In the genomic region with DNA sequence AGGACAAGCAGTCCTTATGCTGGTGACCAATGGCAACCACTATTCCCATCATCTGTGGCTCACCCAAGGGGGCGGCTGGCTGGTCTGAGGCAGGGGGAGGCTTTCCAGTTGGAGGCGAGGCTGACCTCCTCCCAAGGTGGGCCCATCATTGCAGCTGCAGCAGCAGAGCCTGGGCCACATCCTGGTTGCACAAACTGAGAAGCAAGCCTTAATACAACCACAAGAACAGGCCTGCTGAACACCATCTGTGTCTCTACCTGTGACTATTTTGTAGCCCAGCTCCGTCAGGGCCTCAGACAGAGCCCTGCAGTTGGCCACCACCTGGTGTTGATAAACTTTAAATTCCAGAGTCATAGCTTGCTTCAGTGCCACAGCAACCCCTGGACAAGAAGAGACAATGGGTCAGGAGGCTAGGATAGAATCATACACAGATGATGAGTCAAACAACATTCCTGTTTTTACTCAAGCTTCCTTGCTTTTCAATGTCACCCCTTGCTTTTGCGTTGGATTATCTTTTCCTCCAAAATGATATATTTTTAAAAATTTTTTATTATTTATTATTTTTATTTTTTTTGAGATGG, we compare ENCODE assay signal across 28 cellular contexts. TPM values are rescaled to one million over a fixed set of nuclear protein-coding genes. Genes with fewer than 3 reads are reported as not detected.
DNase-seq lines count a peak whose midpoint lies in the region; ATAC-seq and TF ChIP-seq lines count a peak whose summit lies in the region.
"Had no signal": no experiment of that assay in that cellular context is flagged by ENCODE, and none has a peak within 500 bp of the region (broad histone marks: within the 10 kb centered on the region; RNA-seq: fewer than 3 reads in every experiment).

No MANE protein-coding gene starts in this region.

- H3K23ac ChIP-seq in trophoblast cell (ENCODE audit: low read length) = no peak overlapping the region

- peak overlapping the region; percentile 32 for H3K4me3 ChIP-seq in trophoblast cell (ENCODE audit: low read depth, low read length)
- H3K4me3 ChIP-seq: A549, adrenal gland, skin epidermis, upper lobe of left lung had no signal

- TF ChIP-seq POLR2A in GM18505 (IDR thresholded peaks at IDR 0.05; ENCODE audit: borderline replicate concordance, extremely low read depth, insufficient read depth, insufficient read length) = peak; percentile 5

- no peak overlapping the region for H3K4me2 ChIP-seq in trophoblast cell (ENCODE audit: low read length)
- H3K4me2 ChIP-seq: A549 had no signal

- no peak overlapping the region for H2BK120ac ChIP-seq in trophoblast cell (ENCODE audit: insufficient read depth, low read length, poor library complexity)

- H3K36me3 ChIP-seq in trophoblast cell (ENCODE audit: control insufficient read depth in 1 of 2, insufficient read depth in 2 of 2, low read length in 2 of 2) = peaks cover 62 to 71% of the 10 kb centered on the region in 2 experiments

- no peak overlapping the region for H2AFZ ChIP-seq in trophoblast cell (ENCODE audit: insufficient read depth, low read length, poor library complexity)

- no peak for ATAC-seq in GM18505 (IDR thresholded peaks at IDR 0.05; ENCODE audit: unreplicated experiment)
- peak; percentile 50 for ATAC-seq in activated T-helper 17 cell treated with anti-CD3 and anti-CD28 coated beads, Interleukin-2, amount 50 U/mL, for 72 hours (replicated peaks)

- H3K9ac ChIP-seq in trophoblast cell (ENCODE audit: low read length) = no peak overlapping the region

- H3K27ac Mint-ChIP-seq in activated T-cell treated with anti-CD3 and anti-CD28 coated beads, Interleukin-2, amount 50 U/mL, for 24 hours = peak overlapping the region; percentile 33
- no peak overlapping the region for H3K27ac Mint-ChIP-seq in activated T-helper 17 cell treated with anti-CD3 and anti-CD28 coated beads, Interleukin-2, amount 50 U/mL, for 72 hours

- peaks cover 19% of the 10 kb centered on the region for H3K4me1 Mint-ChIP-seq in activated T-cell treated with anti-CD3 and anti-CD28 coated beads, Interleukin-2, amount 50 U/mL, for 24 hours (ENCODE audit: low read depth)
- H3K4me1 Mint-ChIP-seq in activated T-helper 17 cell treated with anti-CD3 and anti-CD28 coated beads, Interleukin-2, amount 50 U/mL, for 72 hours = peaks cover 8% of the 10 kb centered on the region

- H3K79me2 ChIP-seq in trophoblast cell (ENCODE audit: control insufficient read depth, insufficient read depth, low read length, poor library complexity) = no peaks in the 10 kb centered on the region

- no peaks in the 10 kb centered on the region for H3K79me1 ChIP-seq in trophoblast cell (ENCODE audit: low read length)

- no peak for DNase-seq in activated T-cell treated with anti-CD3 and anti-CD28 coated beads, Interleukin-2, amount 50 U/mL, for 24 hours
- DNase-seq in activated T-cell treated with anti-CD3 and anti-CD28 coated beads for 4 hours (no peak), trophoblast cell (no peak)
- no peak for DNase-seq in effector CD8-positive, alpha-beta T cell (lab: John Stamatoyannopoulos, UW)
- DNase-seq in activated CD4-positive, CD25-positive, alpha-beta regulatory T cell treated with anti-CD3 and anti-CD28 coated beads, Interleukin-2, amount 50 U/mL, for 72 hours = no peak
- no peak for DNase-seq in stimulated activated CD8-positive, alpha-beta memory T cell treated with anti-CD3 and anti-CD28 coated beads, Interleukin-4, amount 100 ng/mL, for 48 hours
- DNase-seq: activated CD4-positive, alpha-beta T cell treated with anti-CD3 and anti-CD28 coated beads, Interleukin-2, amount 50 U/mL, for 1 hour; activated effector memory CD4-positive, alpha-beta T cell treated with anti-CD3 and anti-CD28 coated beads, Interleukin-2, amount 50 U/mL, for 16 hours; adrenal gland; DMS153; effector CD4-positive, alpha-beta T cell; head of caudate nucleus; Karpas-422; midbrain; MV-4-11; naive thymus-derived CD8-positive, alpha-beta T cell; NCI-H146; NCI-H2107; NCI-H774; upper lobe of left lung had no signal

- no peak overlapping the region for H3K4me3 Mint-ChIP-seq in activated T-cell treated with anti-CD3 and anti-CD28 coated beads, Interleukin-2, amount 50 U/mL, for 24 hours
- H3K4me3 Mint-ChIP-seq in activated T-helper 17 cell treated with anti-CD3 and anti-CD28 coated beads, Interleukin-2, amount 50 U/mL, for 72 hours = no peak overlapping the region
- H3K4me3 Mint-ChIP-seq: T-helper 2 cell treated with Interferon-gamma antibody and Interleukin-4, amounts not matched to agents 5 μg/mL and 100 μg/mL, for 36 hours had no signal

- H3K9me3 ChIP-seq in trophoblast cell (ENCODE audit: insufficient read depth, low read depth, low read length) = peaks cover 2% of the 10 kb centered on the region
- H3K9me3 ChIP-seq: A549, adrenal gland, upper lobe of left lung had no signal

- H4K91ac ChIP-seq in trophoblast cell (ENCODE audit: low read depth, low read length) = no peak overlapping the region

- H4K12ac ChIP-seq in trophoblast cell (ENCODE audit: low read depth, low read length) = no peak overlapping the region

- H3K14ac ChIP-seq in trophoblast cell (ENCODE audit: low read length) = no peak overlapping the region

- no peak overlapping the region for H4K8ac ChIP-seq in trophoblast cell (ENCODE audit: low read depth, low read length)

- no peak overlapping the region for H2AK5ac ChIP-seq in trophoblast cell (ENCODE audit: low read length)

- no peaks in the 10 kb centered on the region for H3K27me3 Mint-ChIP-seq in activated T-cell treated with anti-CD3 and anti-CD28 coated beads, Interleukin-2, amount 50 U/mL, for 24 hours
- no peaks in the 10 kb centered on the region for H3K27me3 Mint-ChIP-seq in activated T-helper 17 cell treated with anti-CD3 and anti-CD28 coated beads, Interleukin-2, amount 50 U/mL, for 72 hours
- H3K27me3 Mint-ChIP-seq: naive thymus-derived CD8-positive, alpha-beta T cell had no signal

- H3K27ac ChIP-seq in trophoblast cell (ENCODE audit: low read depth, low read length) = no peak overlapping the region
- H3K27ac ChIP-seq: A549, adrenal gland, epithelial cell of prostate, upper lobe of left lung, VCaP had no signal

- H3K27me3 ChIP-seq in trophoblast cell (ENCODE audit: insufficient read depth, low read length) = no peaks in the 10 kb centered on the region
- H3K27me3 ChIP-seq: adrenal gland, upper lobe of left lung had no signal

- no peak overlapping the region for H2BK12ac ChIP-seq in trophoblast cell (ENCODE audit: low read length)

- H3K4me1 ChIP-seq in trophoblast cell (ENCODE audit: control insufficient read depth in 1 of 2, insufficient read depth in 2 of 2, low read length in 2 of 2) = no peaks in the 10 kb centered on the region
- H3K4me1 ChIP-seq: A549, adrenal gland, upper lobe of left lung had no signal

- H2BK5ac ChIP-seq in trophoblast cell (ENCODE audit: low read depth, low read length, poor library complexity) = no peak overlapping the region

- WGBS in trophoblast cell (ENCODE audit: extremely low coverage, insufficient coverage, insufficient read length) = no CpG with 5 or more reads among the region's 4 CpGs

- H3K4ac ChIP-seq in trophoblast cell (ENCODE audit: low read depth, low read length) = no peak overlapping the region

- H3K18ac ChIP-seq in trophoblast cell (ENCODE audit: low read length) = no peak overlapping the region

- peaks cover 90% of the 10 kb centered on the region for H3K36me3 Mint-ChIP-seq in activated T-cell treated with anti-CD3 and anti-CD28 coated beads, Interleukin-2, amount 50 U/mL, for 24 hours (ENCODE audit: low read depth)
- H3K36me3 Mint-ChIP-seq in activated T-helper 17 cell treated with anti-CD3 and anti-CD28 coated beads, Interleukin-2, amount 50 U/mL, for 72 hours (ENCODE audit: low read depth) = peaks cover 68% of the 10 kb centered on the region

- H3K9me3 Mint-ChIP-seq in activated T-cell treated with anti-CD3 and anti-CD28 coated beads, Interleukin-2, amount 50 U/mL, for 24 hours = no peaks in the 10 kb centered on the region
- no peaks in the 10 kb centered on the region for H3K9me3 Mint-ChIP-seq in activated T-helper 17 cell treated with anti-CD3 and anti-CD28 coated beads, Interleukin-2, amount 50 U/mL, for 72 hours
- H3K9me3 Mint-ChIP-seq: naive thymus-derived CD8-positive, alpha-beta T cell; T-helper 2 cell treated with Interferon-gamma antibody and Interleukin-4, amounts not matched to agents 5 μg/mL and 100 μg/mL, for 36 hours had no signal

RNA-seq across cellular contexts. Expression of gene SMCR8, which starts 17.9 kb away (rescaled TPM):
- total RNA-seq in activated T-helper 17 cell treated with anti-CD3 and anti-CD28 coated beads, Interleukin-2, amount 50 U/mL, for 72 hours = 10 to 100 TPM; 21.7 to 25.5 TPM
- polyA plus RNA-seq in trophoblast cell (2013) = 10.4 and 10.8 TPM in 2 replicates

RNA-seq across cellular contexts. Expression of gene TOP3A, which starts 18.2 kb away (rescaled TPM):
- 10 to 100 TPM; 69.7 to 81.6 TPM for total RNA-seq in activated T-helper 17 cell treated with anti-CD3 and anti-CD28 coated beads, Interleukin-2, amount 50 U/mL, for 72 hours
- 18.1 and 19.5 TPM in 2 replicates for polyA plus RNA-seq in trophoblast cell (2013)

RNA-seq across cellular contexts. Expression of gene SHMT1, which starts 30.4 kb away (rescaled TPM):
- 10 to 100 TPM; 47.0 to 85.6 TPM for total RNA-seq in activated T-helper 17 cell treated with anti-CD3 and anti-CD28 coated beads, Interleukin-2, amount 50 U/mL, for 72 hours
- polyA plus RNA-seq in trophoblast cell (2013) = 22.6 and 22.7 TPM in 2 replicates

RNA-seq across cellular contexts. Expression of gene EVPLL, which starts 44.6 kb away (rescaled TPM):
- total RNA-seq in activated T-helper 17 cell treated with anti-CD3 and anti-CD28 coated beads, Interleukin-2, amount 50 U/mL, for 72 hours = not detected
- 0.01 TPM in 1 of 2 replicates, not detected in the other for polyA plus RNA-seq in trophoblast cell (2013)
- total RNA-seq: adrenal gland; naive thymus-derived CD8-positive, alpha-beta T cell had no signal
- polyA plus RNA-seq: BJ had no signal
